ENCODE assay signal across 32 cellular contexts in genomic region chr11:134604886-134605285, GRCh38.
"Had no signal": no experiment of that assay in that cellular context is flagged by ENCODE, and none has a peak within 500 bp of the region (broad histone marks: within the 10 kb centered on the region; RNA-seq: fewer than 3 reads in every experiment).

No MANE protein-coding gene starts in this region.

- H3K36me3 Mint-ChIP-seq: activated CD4-positive, alpha-beta memory T cell treated with anti-CD3 and anti-CD28 coated beads for 36 hours; activated CD8-positive, alpha-beta memory T cell treated with anti-CD3 and anti-CD28 coated beads, Interleukin-2, amount 10 ng/mL, durations not matched to agents 7 days and 5 days; activated naive CD4-positive, alpha-beta T cell treated with anti-CD3 and anti-CD28 coated beads, Interleukin-2, amount 50 U/mL, for 24 hours; activated naive CD8-positive, alpha-beta T cell treated with anti-CD3 and anti-CD28 coated beads for 36 hours had no signal

- H3K9me3 Mint-ChIP-seq: activated B cell treated with CpG ODN at 0.5 μM for 24 hours; activated CD4-positive, alpha-beta memory T cell treated with anti-CD3 and anti-CD28 coated beads for 36 hours; activated CD4-positive, alpha-beta T cell treated with anti-CD3 and anti-CD28 coated beads, Interleukin-2, amount 10 ng/mL, durations not matched to agents 24 days and 14 days; activated naive CD4-positive, alpha-beta T cell treated with anti-CD3 and anti-CD28 coated beads for 36 hours; activated naive CD8-positive, alpha-beta T cell treated with anti-CD3 and anti-CD28 coated beads for 36 hours; activated naive CD8-positive, alpha-beta T cell treated with anti-CD3 and anti-CD28 coated beads, Interleukin-2, amount 50 U/mL, for 24 hours; activated T-helper 1 cell treated with anti-CD3 and anti-CD28 coated beads, Interleukin-12 subunit alpha, Interleukin-12 subunit beta, Interleukin-2, Interleukin-4 antibody, amounts not matched to agents 30 ng/mL and 10 ng/mL and 1 ng/mL, durations not matched to agents 14 hours and 24 hours and 36 hours; activated T-helper 2 cell treated with anti-CD3 and anti-CD28 coated beads, Interferon-gamma antibody, Interleukin-2, Interleukin-4, amounts not matched to agents 10 μg/mL and 5 μg/mL and 100 μg/mL, durations not matched to agents 14 hours and 24 hours and 36 hours; T-helper 2 cell treated with Interferon-gamma antibody and Interleukin-4, amounts not matched to agents 5 μg/mL and 100 μg/mL, for 36 hours had no signal

- H3K4me3 ChIP-seq: adrenal gland, body of pancreas, gastrocnemius medialis had no signal

- H3K27ac Mint-ChIP-seq: activated B cell treated with CpG ODN at 0.5 μM for 24 hours; activated CD4-positive, alpha-beta memory T cell treated with anti-CD3 and anti-CD28 coated beads for 36 hours; activated CD4-positive, alpha-beta T cell treated with anti-CD3 and anti-CD28 coated beads for 36 hours; activated CD4-positive, alpha-beta T cell treated with anti-CD3 and anti-CD28 coated beads, Interleukin-2, amount 10 ng/mL, durations not matched to agents 24 days and 14 days; activated CD8-positive, alpha-beta memory T cell treated with anti-CD3 and anti-CD28 coated beads, Interleukin-2, amount 10 ng/mL, durations not matched to agents 7 days and 5 days; activated CD8-positive, alpha-beta T cell treated with anti-CD3 and anti-CD28 coated beads, Interleukin-2, amount 10 ng/mL, durations not matched to agents 7 days and 5 days; activated naive CD4-positive, alpha-beta T cell treated with anti-CD3 and anti-CD28 coated beads for 36 hours; activated naive CD4-positive, alpha-beta T cell treated with anti-CD3 and anti-CD28 coated beads, Interleukin-2, amount 50 U/mL, for 24 hours; activated naive CD8-positive, alpha-beta T cell treated with anti-CD3 and anti-CD28 coated beads for 36 hours; activated naive CD8-positive, alpha-beta T cell treated with anti-CD3 and anti-CD28 coated beads, Interleukin-2, amount 50 U/mL, for 24 hours; activated T-helper 1 cell treated with anti-CD3 and anti-CD28 coated beads, Interleukin-12 subunit alpha, Interleukin-12 subunit beta, Interleukin-2, Interleukin-4 antibody, amounts not matched to agents 30 ng/mL and 10 ng/mL and 1 ng/mL, durations not matched to agents 14 hours and 24 hours and 36 hours; activated T-helper 2 cell treated with anti-CD3 and anti-CD28 coated beads, Interferon-gamma antibody, Interleukin-2, Interleukin-4, amounts not matched to agents 10 μg/mL and 5 μg/mL and 100 μg/mL, durations not matched to agents 14 hours and 24 hours and 36 hours; T-helper 17 cell; T-helper 2 cell treated with Interferon-gamma antibody and Interleukin-4, amounts not matched to agents 5 μg/mL and 100 μg/mL, for 36 hours had no signal

- H3K36me3 ChIP-seq: adrenal gland, gastrocnemius medialis, WERI-Rb-1 had no signal

- DNase-seq: activated B cell treated with CpG ODN at 0.5 μM for 24 hours; activated CD4-positive, alpha-beta memory T cell treated with anti-CD3 and anti-CD28 coated beads for 36 hours; activated CD4-positive, alpha-beta T cell treated with anti-CD3 and anti-CD28 coated beads for 36 hours; activated CD4-positive, alpha-beta T cell treated with anti-CD3 and anti-CD28 coated beads, Interleukin-2, amount 10 ng/mL, durations not matched to agents 24 days and 14 days; activated CD8-positive, alpha-beta memory T cell treated with anti-CD3 and anti-CD28 coated beads, Interleukin-2, amount 50 U/mL, for 4 hours; activated CD8-positive, alpha-beta T cell treated with anti-CD3 and anti-CD28 coated beads, Interleukin-2, amount 10 ng/mL, durations not matched to agents 7 days and 5 days; activated effector memory CD4-positive, alpha-beta T cell treated with anti-CD3 and anti-CD28 coated beads, Interleukin-2, amount 50 U/mL, for 16 hours; activated naive CD4-positive, alpha-beta T cell treated with anti-CD3 and anti-CD28 coated beads for 36 hours; activated naive CD8-positive, alpha-beta T cell treated with anti-CD3 and anti-CD28 coated beads for 36 hours; activated naive CD8-positive, alpha-beta T cell treated with anti-CD3 and anti-CD28 coated beads, Interleukin-2, amount 50 U/mL, for 24 hours; activated T-cell treated with anti-CD3 and anti-CD28 coated beads, Interleukin-2, amount 50 U/mL, for 1 hour; activated T-cell treated with anti-CD3 and anti-CD28 coated beads, Interleukin-2, amount 50 U/mL, for 48 hours; adrenal gland; amygdala; aorta; body of pancreas; caudate nucleus; effector CD8-positive, alpha-beta T cell; foreskin keratinocyte; gastrocnemius medialis; glutamatergic neuron; T-helper 1 cell; T-helper 17 cell; T1000; WERI-Rb-1 had no signal

- H3K27me3 ChIP-seq: adrenal gland, body of pancreas, foreskin keratinocyte, gastrocnemius medialis had no signal

- H3K4me3 Mint-ChIP-seq: activated B cell treated with CpG ODN at 0.5 μM for 24 hours; activated CD4-positive, alpha-beta memory T cell treated with anti-CD3 and anti-CD28 coated beads for 36 hours; activated CD4-positive, alpha-beta T cell treated with anti-CD3 and anti-CD28 coated beads for 36 hours; activated CD4-positive, alpha-beta T cell treated with anti-CD3 and anti-CD28 coated beads, Interleukin-2, amount 10 ng/mL, durations not matched to agents 24 days and 14 days; activated CD8-positive, alpha-beta memory T cell treated with anti-CD3 and anti-CD28 coated beads, Interleukin-2, amount 10 ng/mL, durations not matched to agents 7 days and 5 days; activated CD8-positive, alpha-beta T cell treated with anti-CD3 and anti-CD28 coated beads, Interleukin-2, amount 10 ng/mL, durations not matched to agents 7 days and 5 days; activated naive CD4-positive, alpha-beta T cell treated with anti-CD3 and anti-CD28 coated beads for 36 hours; activated naive CD4-positive, alpha-beta T cell treated with anti-CD3 and anti-CD28 coated beads, Interleukin-2, amount 50 U/mL, for 24 hours; activated naive CD8-positive, alpha-beta T cell treated with anti-CD3 and anti-CD28 coated beads for 36 hours; activated naive CD8-positive, alpha-beta T cell treated with anti-CD3 and anti-CD28 coated beads, Interleukin-2, amount 50 U/mL, for 24 hours; activated T-helper 1 cell treated with anti-CD3 and anti-CD28 coated beads, Interleukin-12 subunit alpha, Interleukin-12 subunit beta, Interleukin-2, Interleukin-4 antibody, amounts not matched to agents 30 ng/mL and 10 ng/mL and 1 ng/mL, durations not matched to agents 14 hours and 24 hours and 36 hours; T-helper 17 cell; T-helper 2 cell treated with Interferon-gamma antibody and Interleukin-4, amounts not matched to agents 5 μg/mL and 100 μg/mL, for 36 hours had no signal

- H3K9me3 ChIP-seq: adrenal gland, body of pancreas, gastrocnemius medialis had no signal

- H3K27ac ChIP-seq: adrenal gland, body of pancreas, foreskin keratinocyte, gastrocnemius medialis, WERI-Rb-1 had no signal

- ATAC-seq: activated CD4-positive, alpha-beta T cell treated with anti-CD3 and anti-CD28 coated beads for 36 hours; activated CD4-positive, CD25-positive, alpha-beta regulatory T cell treated with anti-CD3 and anti-CD28 coated beads, Interleukin-2, amount 50 U/mL, for 24 hours; activated CD8-positive, alpha-beta memory T cell treated with anti-CD3 and anti-CD28 coated beads, Interleukin-2, amount 10 ng/mL, durations not matched to agents 7 days and 5 days; activated CD8-positive, alpha-beta T cell treated with anti-CD3 and anti-CD28 coated beads, Interleukin-2, amount 10 ng/mL, durations not matched to agents 7 days and 5 days; activated naive CD8-positive, alpha-beta T cell treated with anti-CD3 and anti-CD28 coated beads, Interleukin-2, amount 50 U/mL, for 24 hours; body of pancreas; esophagus mucosa; foreskin keratinocyte; gastrocnemius medialis; T-helper 17 cell had no signal

- H3K4me1 Mint-ChIP-seq: activated B cell treated with CpG ODN at 0.5 μM for 24 hours; activated CD4-positive, alpha-beta T cell treated with anti-CD3 and anti-CD28 coated beads for 36 hours; activated CD4-positive, alpha-beta T cell treated with anti-CD3 and anti-CD28 coated beads, Interleukin-2, amount 10 ng/mL, durations not matched to agents 24 days and 14 days; activated CD8-positive, alpha-beta memory T cell treated with anti-CD3 and anti-CD28 coated beads, Interleukin-2, amount 10 ng/mL, durations not matched to agents 7 days and 5 days; activated naive CD4-positive, alpha-beta T cell treated with anti-CD3 and anti-CD28 coated beads, Interleukin-2, amount 50 U/mL, for 24 hours; activated naive CD8-positive, alpha-beta T cell treated with anti-CD3 and anti-CD28 coated beads for 36 hours; activated naive CD8-positive, alpha-beta T cell treated with anti-CD3 and anti-CD28 coated beads, Interleukin-2, amount 50 U/mL, for 24 hours; T-helper 17 cell had no signal

- H3K4me1 ChIP-seq: adrenal gland, body of pancreas, foreskin keratinocyte, gastrocnemius medialis had no signal
